1 cellular context compared by ENCODE assay signal in genomic region chr14:61526405-61527312, GRCh38.
A peak's percentile ranks its signal among the peaks of the same experiment; 100 is the strongest.
TF ChIP-seq lines count a peak whose summit lies in the region.

No MANE protein-coding gene starts in this region.

TF ChIP-seq in HepG2, 621 proteins besides CTCF, POLR2A, EP300 and RAD21 (continued from another document and continues in another):
- TF ChIP-seq ZBTB40 (IDR thresholded peaks at IDR 0.05) (peak; percentile 40; the same call in 1 of the 2 replicates), ZBTB40 (CRISPR knock-in tag; IDR thresholded peaks at IDR 0.05) (peak; percentile 90), CBX5 (CRISPR knock-in tag; IDR thresholded peaks at IDR 0.05; ENCODE audit: borderline replicate concordance) (peak; percentile 45; the same call in 1 of the 2 replicates), SMAD1 (CRISPR knock-in tag; IDR thresholded peaks at IDR 0.05; ENCODE audit: borderline replicate concordance, low read depth) (no peak), ZNF383 (CRISPR knock-in tag; IDR thresholded peaks at IDR 0.05; ENCODE audit: borderline replicate concordance) (no peak), PAWR (CRISPR knock-in tag; IDR thresholded peaks at IDR 0.05; ENCODE audit: borderline replicate concordance) (no peak), ZNF124 (CRISPR knock-in tag; IDR thresholded peaks at IDR 0.05) (no peak), ZNF253 (CRISPR knock-in tag; IDR thresholded peaks at IDR 0.05; ENCODE audit: borderline replicate concordance) (no peak), ZNF543 (CRISPR knock-in tag; IDR thresholded peaks at IDR 0.05) (0 out of 2 replicates have a peak, but pooled peaks have one; percentile 67), ZFY (CRISPR knock-in tag; IDR thresholded peaks at IDR 0.05) (peak; percentile 34; the same call in 1 of the 2 replicates), PCBP1 (IDR thresholded peaks at IDR 0.05; ENCODE audit: borderline replicate concordance, low read depth, low read length) (no peak), MED8 (CRISPR knock-in tag; IDR thresholded peaks at IDR 0.05; ENCODE audit: insufficient replicate concordance) (peak; percentile 65), ZNF12 (CRISPR knock-in tag; IDR thresholded peaks at IDR 0.05) (no peak), CBX2 (IDR thresholded peaks at IDR 0.05; ENCODE audit: low read depth, low read length) (no peak), CBX2 (CRISPR knock-in tag; IDR thresholded peaks at IDR 0.05; ENCODE audit: low read depth) (no peak), ZNF343 (CRISPR knock-in tag; IDR thresholded peaks at IDR 0.05) (no peak), RCOR2 (CRISPR knock-in tag; IDR thresholded peaks at IDR 0.05) (no peak), LCORL (IDR thresholded peaks at IDR 0.05) (no peak), LCORL (CRISPR knock-in tag; IDR thresholded peaks at IDR 0.05) (peak; percentile 44; the same call in 1 of the 2 replicates), TAF1 (CRISPR knock-in tag; IDR thresholded peaks at IDR 0.05) (no peak), ZNF720 (CRISPR knock-in tag; IDR thresholded peaks at IDR 0.05) (no peak), ZFX (CRISPR knock-in tag; IDR thresholded peaks at IDR 0.05; ENCODE audit: low read depth) (peak; percentile 38), SIN3B (IDR thresholded peaks at IDR 0.05; ENCODE audit: low read length) (no peak), ZNF687 (CRISPR knock-in tag; IDR thresholded peaks at IDR 0.05) (peak; percentile 87), MIXL1 (CRISPR knock-in tag; IDR thresholded peaks at IDR 0.05) (peak; percentile 72; the same call in 1 of the 2 replicates), ZNF850 (CRISPR knock-in tag; conservative IDR thresholded peaks at IDR 0.05) (no peak), HOXA3 (CRISPR knock-in tag; IDR thresholded peaks at IDR 0.05) (peak; percentile 48), PAF1 (CRISPR knock-in tag; IDR thresholded peaks at IDR 0.05) (no peak), YEATS4 (CRISPR knock-in tag; IDR thresholded peaks at IDR 0.05; ENCODE audit: borderline replicate concordance) (0 out of 2 replicates have a peak, but pooled peaks have one; percentile 9), HNRNPUL1 (IDR thresholded peaks at IDR 0.05; ENCODE audit: low read depth, low read length) (no peak), ZNF281 (CRISPR knock-in tag; IDR thresholded peaks at IDR 0.05; ENCODE audit: borderline replicate concordance) (peak; percentile 75; the same call in 1 of the 2 replicates), ZNF768 (CRISPR knock-in tag; IDR thresholded peaks at IDR 0.05) (no peak), ZFP1 (CRISPR knock-in tag; IDR thresholded peaks at IDR 0.05) (0 out of 2 replicates have a peak, but pooled peaks have one; percentile 70), FOSL2 (CRISPR knock-in tag; IDR thresholded peaks at IDR 0.05) (peak; percentile 44; the same call in 1 of the 2 replicates), ZFP62 (CRISPR knock-in tag; IDR thresholded peaks at IDR 0.05) (no peak), BCLAF1 (IDR thresholded peaks at IDR 0.05) (no peak), MEIS1 (CRISPR knock-in tag; IDR thresholded peaks at IDR 0.05; ENCODE audit: borderline replicate concordance) (no peak), ZNF589 (CRISPR knock-in tag; conservative IDR thresholded peaks at IDR 0.05) (no peak), ISL2 (CRISPR knock-in tag; IDR thresholded peaks at IDR 0.05) (peak; percentile 84), ETV6 (CRISPR knock-in tag; conservative IDR thresholded peaks at IDR 0.05) (no peak)
- TF ChIP-seq, protein P1, sequence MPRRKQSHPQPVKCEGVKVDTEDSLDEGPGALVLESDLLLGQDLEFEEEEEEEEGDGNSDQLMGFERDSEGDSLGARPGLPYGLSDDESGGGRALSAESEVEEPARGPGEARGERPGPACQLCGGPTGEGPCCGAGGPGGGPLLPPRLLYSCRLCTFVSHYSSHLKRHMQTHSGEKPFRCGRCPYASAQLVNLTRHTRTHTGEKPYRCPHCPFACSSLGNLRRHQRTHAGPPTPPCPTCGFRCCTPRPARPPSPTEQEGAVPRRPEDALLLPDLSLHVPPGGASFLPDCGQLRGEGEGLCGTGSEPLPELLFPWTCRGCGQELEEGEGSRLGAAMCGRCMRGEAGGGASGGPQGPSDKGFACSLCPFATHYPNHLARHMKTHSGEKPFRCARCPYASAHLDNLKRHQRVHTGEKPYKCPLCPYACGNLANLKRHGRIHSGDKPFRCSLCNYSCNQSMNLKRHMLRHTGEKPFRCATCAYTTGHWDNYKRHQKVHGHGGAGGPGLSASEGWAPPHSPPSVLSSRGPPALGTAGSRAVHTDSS (CRISPR knock-in tag; conservative IDR thresholded peaks at IDR 0.05): no peak
- TF ChIP-seq, protein P2, sequence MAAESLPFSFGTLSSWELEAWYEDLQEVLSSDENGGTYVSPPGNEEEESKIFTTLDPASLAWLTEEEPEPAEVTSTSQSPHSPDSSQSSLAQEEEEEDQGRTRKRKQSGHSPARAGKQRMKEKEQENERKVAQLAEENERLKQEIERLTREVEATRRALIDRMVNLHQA (CRISPR knock-in tag; IDR thresholded peaks at IDR 0.05): no peak
- TF ChIP-seq, protein P3, sequence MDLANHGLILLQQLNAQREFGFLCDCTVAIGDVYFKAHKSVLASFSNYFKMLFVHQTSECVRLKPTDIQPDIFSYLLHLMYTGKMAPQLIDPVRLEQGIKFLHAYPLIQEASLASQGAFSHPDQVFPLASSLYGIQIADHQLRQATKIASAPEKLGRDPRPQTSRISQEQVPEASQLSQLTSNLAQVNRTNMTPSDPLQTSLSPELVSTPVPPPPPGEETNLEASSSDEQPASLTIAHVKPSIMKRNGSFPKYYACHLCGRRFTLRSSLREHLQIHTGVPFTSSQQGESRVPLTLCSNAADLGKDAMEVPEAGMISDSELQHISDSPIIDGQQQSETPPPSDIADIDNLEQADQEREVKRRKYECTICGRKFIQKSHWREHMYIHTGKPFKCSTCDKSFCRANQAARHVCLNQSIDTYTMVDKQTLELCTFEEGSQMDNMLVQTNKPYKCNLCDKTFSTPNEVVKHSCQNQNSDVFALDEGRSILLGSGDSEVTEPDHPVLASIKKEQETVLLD (CRISPR knock-in tag; IDR thresholded peaks at IDR 0.05; ENCODE audit: low read depth): no peak
